In genomic region chr3:10242182-10243065, GRCh38 we compare ENCODE assay signal across 1 cellular context.
TF ChIP-seq lines count a peak whose summit lies in the region.

No MANE protein-coding gene starts in this region.

TF ChIP-seq in K562, 482 proteins besides CTCF, POLR2A, EP300 and RAD21 (continued from another document and continues in another):
- TF ChIP-seq, protein P1, sequence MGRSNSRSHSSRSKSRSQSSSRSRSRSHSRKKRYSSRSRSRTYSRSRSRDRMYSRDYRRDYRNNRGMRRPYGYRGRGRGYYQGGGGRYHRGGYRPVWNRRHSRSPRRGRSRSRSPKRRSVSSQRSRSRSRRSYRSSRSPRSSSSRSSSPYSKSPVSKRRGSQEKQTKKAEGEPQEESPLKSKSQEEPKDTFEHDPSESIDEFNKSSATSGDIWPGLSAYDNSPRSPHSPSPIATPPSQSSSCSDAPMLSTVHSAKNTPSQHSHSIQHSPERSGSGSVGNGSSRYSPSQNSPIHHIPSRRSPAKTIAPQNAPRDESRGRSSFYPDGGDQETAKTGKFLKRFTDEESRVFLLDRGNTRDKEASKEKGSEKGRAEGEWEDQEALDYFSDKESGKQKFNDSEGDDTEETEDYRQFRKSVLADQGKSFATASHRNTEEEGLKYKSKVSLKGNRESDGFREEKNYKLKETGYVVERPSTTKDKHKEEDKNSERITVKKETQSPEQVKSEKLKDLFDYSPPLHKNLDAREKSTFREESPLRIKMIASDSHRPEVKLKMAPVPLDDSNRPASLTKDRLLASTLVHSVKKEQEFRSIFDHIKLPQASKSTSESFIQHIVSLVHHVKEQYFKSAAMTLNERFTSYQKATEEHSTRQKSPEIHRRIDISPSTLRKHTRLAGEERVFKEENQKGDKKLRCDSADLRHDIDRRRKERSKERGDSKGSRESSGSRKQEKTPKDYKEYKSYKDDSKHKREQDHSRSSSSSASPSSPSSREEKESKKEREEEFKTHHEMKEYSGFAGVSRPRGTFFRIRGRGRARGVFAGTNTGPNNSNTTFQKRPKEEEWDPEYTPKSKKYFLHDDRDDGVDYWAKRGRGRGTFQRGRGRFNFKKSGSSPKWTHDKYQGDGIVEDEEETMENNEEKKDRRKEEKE (IDR thresholded peaks at IDR 0.05; ENCODE audit: borderline replicate concordance in 1 of 2, control insufficient read depth in 1 of 2, low read depth in 2 of 2, low read length in 1 of 2) = no peak
- no peak for TF ChIP-seq ELF1 (tag; IDR thresholded peaks at IDR 0.05)
- no peak for TF ChIP-seq ESRRB (CRISPR knock-in tag; IDR thresholded peaks at IDR 0.05; ENCODE audit: borderline replicate concordance)
- TF ChIP-seq CCAR2 (IDR thresholded peaks at IDR 0.05; ENCODE audit: low read depth, low read length) = no peak
- no peak for TF ChIP-seq NR4A1 (CRISPR knock-in tag; IDR thresholded peaks at IDR 0.05)
- TF ChIP-seq NR4A1 (tag; IDR thresholded peaks at IDR 0.05) = 0 out of 2 replicates have a peak, but pooled peaks have one; percentile 21
- peak; percentile 16; the same call in 1 of the 2 replicates for TF ChIP-seq ESRRA (IDR thresholded peaks at IDR 0.05; ENCODE audit: borderline replicate concordance, low read depth)
- no peak for TF ChIP-seq FOXA1 (IDR thresholded peaks at IDR 0.05; ENCODE audit: borderline replicate concordance)
- TF ChIP-seq HCFC1 (IDR thresholded peaks at IDR 0.05; ENCODE audit: low read depth, low read length) = no peak
- peak; percentile 74; the same call in 1 of the 2 replicates for TF ChIP-seq SMARCE1 (IDR thresholded peaks at IDR 0.05)
- TF ChIP-seq NEUROD1 (IDR thresholded peaks at IDR 0.05; ENCODE audit: borderline replicate concordance, low read depth, low read length, partially characterized antibody) = peak; percentile 42
- no peak for TF ChIP-seq MYC (IDR thresholded peaks at IDR 0.05; ENCODE audit: low read depth, low read length)
- no peak for TF ChIP-seq MYC (CRISPR knock-in tag; IDR thresholded peaks at IDR 0.05; ENCODE audit: borderline replicate concordance, low read depth)
- peak; percentile 65; the same call in 1 of the 2 replicates for TF ChIP-seq ARID1B (IDR thresholded peaks at IDR 0.05)
- TF ChIP-seq NFRKB (IDR thresholded peaks at IDR 0.05; ENCODE audit: low read depth) = no peak
- TF ChIP-seq TFAM (CRISPR knock-in tag; conservative IDR thresholded peaks at IDR 0.05) = no peak
- TF ChIP-seq DNMT1 (IDR thresholded peaks at IDR 0.05) = no peak
- no peak for TF ChIP-seq ZNF274 (IDR thresholded peaks at IDR 0.05; ENCODE audit: borderline replicate concordance, low read depth, low read length)
- no peak for TF ChIP-seq NR2F6 (CRISPR knock-in tag; IDR thresholded peaks at IDR 0.05)
- no peak for TF ChIP-seq CAMTA2 (CRISPR knock-in tag; conservative IDR thresholded peaks at IDR 0.05)
- no peak for TF ChIP-seq HEY1 (CRISPR knock-in tag; IDR thresholded peaks at IDR 0.05; ENCODE audit: borderline replicate concordance)
- TF ChIP-seq TCF7 (IDR thresholded peaks at IDR 0.05; ENCODE audit: borderline replicate concordance) = no peak
- no peak for TF ChIP-seq USF2 (CRISPR knock-in tag; IDR thresholded peaks at IDR 0.05)
- peak; percentile 38 for TF ChIP-seq ZNF239 (CRISPR knock-in tag; IDR thresholded peaks at IDR 0.05)
- no peak for TF ChIP-seq BRD9 (IDR thresholded peaks at IDR 0.05; ENCODE audit: low read depth, partially characterized antibody)
- no peak for TF ChIP-seq MECOM (CRISPR knock-in tag; IDR thresholded peaks at IDR 0.05)
- no peak for TF ChIP-seq ZSCAN29 (IDR thresholded peaks at IDR 0.05)
- no peak for TF ChIP-seq NFE2L1 (tag; IDR thresholded peaks at IDR 0.05; ENCODE audit: borderline replicate concordance, low read depth)
- TF ChIP-seq, protein P2, sequence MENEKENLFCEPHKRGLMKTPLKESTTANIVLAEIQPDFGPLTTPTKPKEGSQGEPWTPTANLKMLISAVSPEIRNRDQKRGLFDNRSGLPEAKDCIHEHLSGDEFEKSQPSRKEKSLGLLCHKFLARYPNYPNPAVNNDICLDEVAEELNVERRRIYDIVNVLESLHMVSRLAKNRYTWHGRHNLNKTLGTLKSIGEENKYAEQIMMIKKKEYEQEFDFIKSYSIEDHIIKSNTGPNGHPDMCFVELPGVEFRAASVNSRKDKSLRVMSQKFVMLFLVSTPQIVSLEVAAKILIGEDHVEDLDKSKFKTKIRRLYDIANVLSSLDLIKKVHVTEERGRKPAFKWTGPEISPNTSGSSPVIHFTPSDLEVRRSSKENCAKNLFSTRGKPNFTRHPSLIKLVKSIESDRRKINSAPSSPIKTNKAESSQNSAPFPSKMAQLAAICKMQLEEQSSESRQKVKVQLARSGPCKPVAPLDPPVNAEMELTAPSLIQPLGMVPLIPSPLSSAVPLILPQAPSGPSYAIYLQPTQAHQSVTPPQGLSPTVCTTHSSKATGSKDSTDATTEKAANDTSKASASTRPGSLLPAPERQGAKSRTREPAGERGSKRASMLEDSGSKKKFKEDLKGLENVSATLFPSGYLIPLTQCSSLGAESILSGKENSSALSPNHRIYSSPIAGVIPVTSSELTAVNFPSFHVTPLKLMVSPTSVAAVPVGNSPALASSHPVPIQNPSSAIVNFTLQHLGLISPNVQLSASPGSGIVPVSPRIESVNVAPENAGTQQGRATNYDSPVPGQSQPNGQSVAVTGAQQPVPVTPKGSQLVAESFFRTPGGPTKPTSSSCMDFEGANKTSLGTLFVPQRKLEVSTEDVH (IDR thresholded peaks at IDR 0.05; ENCODE audit: low read depth, partially characterized antibody) = no peak
- TF ChIP-seq, protein P3, sequence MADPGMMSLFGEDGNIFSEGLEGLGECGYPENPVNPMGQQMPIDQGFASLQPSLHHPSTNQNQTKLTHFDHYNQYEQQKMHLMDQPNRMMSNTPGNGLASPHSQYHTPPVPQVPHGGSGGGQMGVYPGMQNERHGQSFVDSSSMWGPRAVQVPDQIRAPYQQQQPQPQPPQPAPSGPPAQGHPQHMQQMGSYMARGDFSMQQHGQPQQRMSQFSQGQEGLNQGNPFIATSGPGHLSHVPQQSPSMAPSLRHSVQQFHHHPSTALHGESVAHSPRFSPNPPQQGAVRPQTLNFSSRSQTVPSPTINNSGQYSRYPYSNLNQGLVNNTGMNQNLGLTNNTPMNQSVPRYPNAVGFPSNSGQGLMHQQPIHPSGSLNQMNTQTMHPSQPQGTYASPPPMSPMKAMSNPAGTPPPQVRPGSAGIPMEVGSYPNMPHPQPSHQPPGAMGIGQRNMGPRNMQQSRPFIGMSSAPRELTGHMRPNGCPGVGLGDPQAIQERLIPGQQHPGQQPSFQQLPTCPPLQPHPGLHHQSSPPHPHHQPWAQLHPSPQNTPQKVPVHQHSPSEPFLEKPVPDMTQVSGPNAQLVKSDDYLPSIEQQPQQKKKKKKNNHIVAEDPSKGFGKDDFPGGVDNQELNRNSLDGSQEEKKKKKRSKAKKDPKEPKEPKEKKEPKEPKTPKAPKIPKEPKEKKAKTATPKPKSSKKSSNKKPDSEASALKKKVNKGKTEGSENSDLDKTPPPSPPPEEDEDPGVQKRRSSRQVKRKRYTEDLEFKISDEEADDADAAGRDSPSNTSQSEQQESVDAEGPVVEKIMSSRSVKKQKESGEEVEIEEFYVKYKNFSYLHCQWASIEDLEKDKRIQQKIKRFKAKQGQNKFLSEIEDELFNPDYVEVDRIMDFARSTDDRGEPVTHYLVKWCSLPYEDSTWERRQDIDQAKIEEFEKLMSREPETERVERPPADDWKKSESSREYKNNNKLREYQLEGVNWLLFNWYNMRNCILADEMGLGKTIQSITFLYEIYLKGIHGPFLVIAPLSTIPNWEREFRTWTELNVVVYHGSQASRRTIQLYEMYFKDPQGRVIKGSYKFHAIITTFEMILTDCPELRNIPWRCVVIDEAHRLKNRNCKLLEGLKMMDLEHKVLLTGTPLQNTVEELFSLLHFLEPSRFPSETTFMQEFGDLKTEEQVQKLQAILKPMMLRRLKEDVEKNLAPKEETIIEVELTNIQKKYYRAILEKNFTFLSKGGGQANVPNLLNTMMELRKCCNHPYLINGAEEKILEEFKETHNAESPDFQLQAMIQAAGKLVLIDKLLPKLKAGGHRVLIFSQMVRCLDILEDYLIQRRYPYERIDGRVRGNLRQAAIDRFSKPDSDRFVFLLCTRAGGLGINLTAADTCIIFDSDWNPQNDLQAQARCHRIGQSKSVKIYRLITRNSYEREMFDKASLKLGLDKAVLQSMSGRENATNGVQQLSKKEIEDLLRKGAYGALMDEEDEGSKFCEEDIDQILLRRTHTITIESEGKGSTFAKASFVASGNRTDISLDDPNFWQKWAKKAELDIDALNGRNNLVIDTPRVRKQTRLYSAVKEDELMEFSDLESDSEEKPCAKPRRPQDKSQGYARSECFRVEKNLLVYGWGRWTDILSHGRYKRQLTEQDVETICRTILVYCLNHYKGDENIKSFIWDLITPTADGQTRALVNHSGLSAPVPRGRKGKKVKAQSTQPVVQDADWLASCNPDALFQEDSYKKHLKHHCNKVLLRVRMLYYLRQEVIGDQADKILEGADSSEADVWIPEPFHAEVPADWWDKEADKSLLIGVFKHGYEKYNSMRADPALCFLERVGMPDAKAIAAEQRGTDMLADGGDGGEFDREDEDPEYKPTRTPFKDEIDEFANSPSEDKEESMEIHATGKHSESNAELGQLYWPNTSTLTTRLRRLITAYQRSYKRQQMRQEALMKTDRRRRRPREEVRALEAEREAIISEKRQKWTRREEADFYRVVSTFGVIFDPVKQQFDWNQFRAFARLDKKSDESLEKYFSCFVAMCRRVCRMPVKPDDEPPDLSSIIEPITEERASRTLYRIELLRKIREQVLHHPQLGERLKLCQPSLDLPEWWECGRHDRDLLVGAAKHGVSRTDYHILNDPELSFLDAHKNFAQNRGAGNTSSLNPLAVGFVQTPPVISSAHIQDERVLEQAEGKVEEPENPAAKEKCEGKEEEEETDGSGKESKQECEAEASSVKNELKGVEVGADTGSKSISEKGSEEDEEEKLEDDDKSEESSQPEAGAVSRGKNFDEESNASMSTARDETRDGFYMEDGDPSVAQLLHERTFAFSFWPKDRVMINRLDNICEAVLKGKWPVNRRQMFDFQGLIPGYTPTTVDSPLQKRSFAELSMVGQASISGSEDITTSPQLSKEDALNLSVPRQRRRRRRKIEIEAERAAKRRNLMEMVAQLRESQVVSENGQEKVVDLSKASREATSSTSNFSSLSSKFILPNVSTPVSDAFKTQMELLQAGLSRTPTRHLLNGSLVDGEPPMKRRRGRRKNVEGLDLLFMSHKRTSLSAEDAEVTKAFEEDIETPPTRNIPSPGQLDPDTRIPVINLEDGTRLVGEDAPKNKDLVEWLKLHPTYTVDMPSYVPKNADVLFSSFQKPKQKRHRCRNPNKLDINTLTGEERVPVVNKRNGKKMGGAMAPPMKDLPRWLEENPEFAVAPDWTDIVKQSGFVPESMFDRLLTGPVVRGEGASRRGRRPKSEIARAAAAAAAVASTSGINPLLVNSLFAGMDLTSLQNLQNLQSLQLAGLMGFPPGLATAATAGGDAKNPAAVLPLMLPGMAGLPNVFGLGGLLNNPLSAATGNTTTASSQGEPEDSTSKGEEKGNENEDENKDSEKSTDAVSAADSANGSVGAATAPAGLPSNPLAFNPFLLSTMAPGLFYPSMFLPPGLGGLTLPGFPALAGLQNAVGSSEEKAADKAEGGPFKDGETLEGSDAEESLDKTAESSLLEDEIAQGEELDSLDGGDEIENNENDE (IDR thresholded peaks at IDR 0.05; ENCODE audit: low read depth, low read length) = no peak
- no peak for TF ChIP-seq ZNF408 (CRISPR knock-in tag; IDR thresholded peaks at IDR 0.05; ENCODE audit: low read depth)
- no peak for TF ChIP-seq ATF1 (CRISPR knock-in tag; IDR thresholded peaks at IDR 0.05)
- peak; percentile 58 for TF ChIP-seq ATF1 (tag; IDR thresholded peaks at IDR 0.05)
- TF ChIP-seq, protein P4, sequence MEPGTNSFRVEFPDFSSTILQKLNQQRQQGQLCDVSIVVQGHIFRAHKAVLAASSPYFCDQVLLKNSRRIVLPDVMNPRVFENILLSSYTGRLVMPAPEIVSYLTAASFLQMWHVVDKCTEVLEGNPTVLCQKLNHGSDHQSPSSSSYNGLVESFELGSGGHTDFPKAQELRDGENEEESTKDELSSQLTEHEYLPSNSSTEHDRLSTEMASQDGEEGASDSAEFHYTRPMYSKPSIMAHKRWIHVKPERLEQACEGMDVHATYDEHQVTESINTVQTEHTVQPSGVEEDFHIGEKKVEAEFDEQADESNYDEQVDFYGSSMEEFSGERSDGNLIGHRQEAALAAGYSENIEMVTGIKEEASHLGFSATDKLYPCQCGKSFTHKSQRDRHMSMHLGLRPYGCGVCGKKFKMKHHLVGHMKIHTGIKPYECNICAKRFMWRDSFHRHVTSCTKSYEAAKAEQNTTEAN (CRISPR knock-in tag; IDR thresholded peaks at IDR 0.05) = no peak
- TF ChIP-seq PRPF4 (IDR thresholded peaks at IDR 0.05; ENCODE audit: insufficient read depth, low read depth, low read length, poor library complexity, severe bottlenecking) = no peak
- TF ChIP-seq RBM14 (IDR thresholded peaks at IDR 0.05; ENCODE audit: borderline replicate concordance, insufficient read depth, low read depth, low read length) = no peak
- TF ChIP-seq MYNN (IDR thresholded peaks at IDR 0.05) = no peak
- TF ChIP-seq MYNN (CRISPR knock-in tag; IDR thresholded peaks at IDR 0.05) = no peak
- no peak for TF ChIP-seq FOXP1 (CRISPR knock-in tag; IDR thresholded peaks at IDR 0.05)
- TF ChIP-seq DPF2 (IDR thresholded peaks at IDR 0.05) = peak; percentile 40; the same call in 1 of the 2 replicates
- no peak for TF ChIP-seq ZNF764 (CRISPR knock-in tag; IDR thresholded peaks at IDR 0.05; ENCODE audit: low read depth)
- no peak for TF ChIP-seq ZNF586 (CRISPR knock-in tag; conservative IDR thresholded peaks at IDR 0.05)
- TF ChIP-seq CBFB (CRISPR knock-in tag; IDR thresholded peaks at IDR 0.05) = no peak
- no peak for TF ChIP-seq ARID2 (IDR thresholded peaks at IDR 0.05)
- TF ChIP-seq, protein P5, sequence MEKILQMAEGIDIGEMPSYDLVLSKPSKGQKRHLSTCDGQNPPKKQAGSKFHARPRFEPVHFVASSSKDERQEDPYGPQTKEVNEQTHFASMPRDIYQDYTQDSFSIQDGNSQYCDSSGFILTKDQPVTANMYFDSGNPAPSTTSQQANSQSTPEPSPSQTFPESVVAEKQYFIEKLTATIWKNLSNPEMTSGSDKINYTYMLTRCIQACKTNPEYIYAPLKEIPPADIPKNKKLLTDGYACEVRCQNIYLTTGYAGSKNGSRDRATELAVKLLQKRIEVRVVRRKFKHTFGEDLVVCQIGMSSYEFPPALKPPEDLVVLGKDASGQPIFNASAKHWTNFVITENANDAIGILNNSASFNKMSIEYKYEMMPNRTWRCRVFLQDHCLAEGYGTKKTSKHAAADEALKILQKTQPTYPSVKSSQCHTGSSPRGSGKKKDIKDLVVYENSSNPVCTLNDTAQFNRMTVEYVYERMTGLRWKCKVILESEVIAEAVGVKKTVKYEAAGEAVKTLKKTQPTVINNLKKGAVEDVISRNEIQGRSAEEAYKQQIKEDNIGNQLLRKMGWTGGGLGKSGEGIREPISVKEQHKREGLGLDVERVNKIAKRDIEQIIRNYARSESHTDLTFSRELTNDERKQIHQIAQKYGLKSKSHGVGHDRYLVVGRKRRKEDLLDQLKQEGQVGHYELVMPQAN (IDR thresholded peaks at IDR 0.05; ENCODE audit: borderline replicate concordance) = no peak
- TF ChIP-seq THRAP3 (IDR thresholded peaks at IDR 0.05; ENCODE audit: borderline replicate concordance) = no peak
